Comparison of ENCODE assay signal across 14 cellular contexts in the genomic region with DNA sequence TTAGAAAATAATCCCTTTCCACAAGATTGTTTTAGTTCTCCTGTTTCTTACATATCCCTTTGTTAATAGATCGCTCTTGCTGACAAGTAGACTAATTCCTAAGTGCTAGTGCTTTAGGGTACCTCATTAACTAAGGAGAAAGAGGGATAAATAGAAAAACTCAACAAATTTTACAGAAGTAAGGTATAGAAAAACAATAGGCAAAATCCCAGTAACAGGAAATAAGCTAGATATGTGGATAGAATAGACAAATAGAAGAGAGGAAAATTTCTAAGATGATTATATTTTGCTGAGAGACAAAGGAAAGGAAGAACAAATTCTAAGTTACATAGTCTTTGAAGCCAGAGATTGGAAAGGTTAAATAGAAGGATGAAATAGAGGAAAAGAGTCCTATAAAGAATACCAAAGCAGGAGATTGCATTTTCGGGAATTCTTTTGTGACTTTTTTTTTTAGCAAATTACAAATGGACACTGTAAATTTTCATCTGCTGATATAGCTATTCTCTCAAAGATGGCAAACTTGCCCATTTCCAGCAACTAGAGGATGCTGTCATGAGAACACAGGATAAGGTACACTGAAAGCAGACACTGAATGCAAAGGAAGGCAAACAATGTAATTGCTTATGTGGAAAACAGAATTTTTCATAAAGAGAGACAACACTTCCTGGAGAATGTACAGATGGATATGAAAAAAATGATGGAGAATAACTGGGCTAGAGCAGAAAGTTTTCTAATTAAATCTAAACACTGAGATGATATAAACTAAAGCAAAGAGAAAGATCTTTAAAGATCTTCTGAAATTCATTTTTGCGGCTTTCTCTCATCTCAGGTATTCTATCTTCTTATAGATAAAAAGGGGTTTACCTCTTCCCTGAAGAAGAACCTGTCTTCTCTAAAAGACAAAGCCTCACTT. TPM values are rescaled to one million over a fixed set of nuclear protein-coding genes. Genes with fewer than 3 reads are reported as not detected.
A peak's percentile ranks its signal among the peaks of the same experiment; 100 is the strongest.
DNase-seq lines count a peak whose midpoint lies in the region; ATAC-seq, FAIRE-seq and TF ChIP-seq lines count a peak whose summit lies in the region.
"Had no signal": no experiment of that assay in that cellular context is flagged by ENCODE, and none has a peak within 500 bp of the region (broad histone marks: within the 10 kb centered on the region; RNA-seq: fewer than 3 reads in every experiment).

No MANE protein-coding gene starts in this region.

- no peaks in the 10 kb centered on the region for H3K9me2 ChIP-seq in Karpas-422 (replicated peaks; ENCODE audit: insufficient read depth, low read length)

- no peak overlapping the region for H2AFZ ChIP-seq in Karpas-422 (ENCODE audit: low read length)

- H3K4me3 ChIP-seq in Karpas-422 (ENCODE audit: low read length) = no peak overlapping the region
- H3K4me3 ChIP-seq in skin epidermis = peak overlapping the region; percentile 13 to 39 (median 23)

- H3K27me3 ChIP-seq in Karpas-422 (ENCODE audit: low read length) = peaks cover 4% of the 10 kb centered on the region; the same call in 1 of the 2 replicates

- DNase-seq in Calu3 (no peak), Karpas-422 (no peak), NCI-H774 (lab: John Stamatoyannopoulos, UW) (no peak), DMS 273 (lab: John Stamatoyannopoulos, UW; ENCODE audit: unreplicated experiment) (no peak), HTR-8/SVneo (ENCODE audit: insufficient read length, low spot score) (no peak), cerebellar nuclear complex (lab: John Stamatoyannopoulos, UW) (no peak)
- no peak for DNase-seq in activated naive CD8-positive, alpha-beta T cell treated with anti-CD3 and anti-CD28 coated beads, Interleukin-2, amount 50 U/mL, for 24 hours
- DNase-seq: glutamatergic neuron, GOT3, NCI-H1436 treated with DMSO at 0.1 percent for 48 hours had no signal

- no peaks in the 10 kb centered on the region for H3K79me2 ChIP-seq in Karpas-422 (ENCODE audit: low read length)

- no peak overlapping the region for H3K9ac ChIP-seq in Karpas-422 (ENCODE audit: low read length)

- no peak overlapping the region for H3K27ac ChIP-seq in Karpas-422 (ENCODE audit: low read length)
- peak overlapping the region in 13 of 21 experiments; percentile 5 to 84 (median 49) for H3K27ac ChIP-seq in skin epidermis

- H3K4me3 Mint-ChIP-seq in Calu3 (ENCODE audit: low read depth, unreplicated experiment) = peak overlapping the region; percentile 54
- peak overlapping the region; percentile 100 for H3K4me3 Mint-ChIP-seq in activated naive CD8-positive, alpha-beta T cell treated with anti-CD3 and anti-CD28 coated beads, Interleukin-2, amount 50 U/mL, for 24 hours

- peaks cover 38% of the 10 kb centered on the region for H3K4me1 ChIP-seq in Karpas-422 (ENCODE audit: low read length)

- H3K4me2 ChIP-seq in Karpas-422 (ENCODE audit: low read depth, low read length, poor library complexity, severe bottlenecking) = peak overlapping the region; percentile 33

- H3K36me3 Mint-ChIP-seq in Calu3 (ENCODE audit: insufficient read depth, unreplicated experiment) = peaks cover 18% of the 10 kb centered on the region
- H3K36me3 Mint-ChIP-seq in activated naive CD8-positive, alpha-beta T cell treated with anti-CD3 and anti-CD28 coated beads, Interleukin-2, amount 50 U/mL, for 24 hours (ENCODE audit: low read depth) = peaks cover 52% of the 10 kb centered on the region

- H3K4me1 Mint-ChIP-seq in Calu3 (ENCODE audit: low read depth, unreplicated experiment) = peaks cover 51% of the 10 kb centered on the region
- peaks cover 62% of the 10 kb centered on the region for H3K4me1 Mint-ChIP-seq in activated naive CD8-positive, alpha-beta T cell treated with anti-CD3 and anti-CD28 coated beads, Interleukin-2, amount 50 U/mL, for 24 hours

- TF ChIP-seq CTCF in Calu3 (IDR thresholded peaks at IDR 0.05; ENCODE audit: unreplicated experiment) = no peak

- intact Hi-C loops in Calu3 (cut with micrococcal nuclease; ENCODE audit: unreplicated experiment) = no loop called here

- no peaks in the 10 kb centered on the region for H3K9me3 ChIP-seq in Karpas-422 (ENCODE audit: low read length)

- TSS peak; percentile 62 for BruUV-seq in Calu3 (replicated peaks; lab: Mats Ljungman, UMichigan)

- H4K20me1 ChIP-seq in Karpas-422 (ENCODE audit: insufficient read depth, low read depth, low read length) = no peaks in the 10 kb centered on the region

- no peak for ATAC-seq in activated naive CD8-positive, alpha-beta T cell treated with anti-CD3 and anti-CD28 coated beads, Interleukin-2, amount 50 U/mL, for 24 hours
- ATAC-seq: left lobe of liver had no signal

- no peaks in the 10 kb centered on the region for H3K27me3 Mint-ChIP-seq in Calu3 (ENCODE audit: unreplicated experiment)
- H3K27me3 Mint-ChIP-seq in activated naive CD8-positive, alpha-beta T cell treated with anti-CD3 and anti-CD28 coated beads, Interleukin-2, amount 50 U/mL, for 24 hours = no peaks in the 10 kb centered on the region

- CTCF ChIA-PET in Calu3 (lab: Charles Lee) = interaction anchor here (1.8 kb wide), 1 partner anchor 38 kb away, joined by 7 read pairs; no protein-coding TSS in a partner anchor

- peaks cover 2% of the 10 kb centered on the region for H3K9me3 Mint-ChIP-seq in Calu3 (ENCODE audit: low read depth, unreplicated experiment)
- no peaks in the 10 kb centered on the region for H3K9me3 Mint-ChIP-seq in activated naive CD8-positive, alpha-beta T cell treated with anti-CD3 and anti-CD28 coated beads, Interleukin-2, amount 50 U/mL, for 24 hours

- H3K27ac Mint-ChIP-seq in Calu3 (ENCODE audit: unreplicated experiment) = peak overlapping the region; percentile 57
- peak overlapping the region; percentile 95 for H3K27ac Mint-ChIP-seq in activated naive CD8-positive, alpha-beta T cell treated with anti-CD3 and anti-CD28 coated beads, Interleukin-2, amount 50 U/mL, for 24 hours

- H3K36me3 ChIP-seq in Karpas-422 (ENCODE audit: insufficient read depth, low read length) = no peaks in the 10 kb centered on the region

- no peak for FAIRE-seq in HTR-8/SVneo (lab: Jason Lieb, UNC)

RNA-seq across cellular contexts. Expression of gene CD69, which starts 0.8 kb away (rescaled TPM):
- 1.7 and 2.6 TPM in 2 replicates for total RNA-seq in Calu3 (2022)
- 0.22 and 0.34 TPM in 2 replicates for total RNA-seq in Karpas-422 (2014; rRNA removed; shearing (Covaris generic); ENCODE audit: low replicate concordance)
- total RNA-seq: osteocyte had no signal

RNA-seq across cellular contexts. Expression of gene CLECL1, which starts 27.0 kb away (rescaled TPM):
- total RNA-seq in Calu3 (2022) = not detected in 2 replicates
- 3.5 and 5.6 TPM in 2 replicates for total RNA-seq in Karpas-422 (2014; rRNA removed; shearing (Covaris generic); ENCODE audit: low replicate concordance)
- total RNA-seq: dermis microvascular lymphatic vessel endothelial cell, osteocyte had no signal
